Comparison of ENCODE assay signal across 28 cellular contexts in the genomic region with DNA sequence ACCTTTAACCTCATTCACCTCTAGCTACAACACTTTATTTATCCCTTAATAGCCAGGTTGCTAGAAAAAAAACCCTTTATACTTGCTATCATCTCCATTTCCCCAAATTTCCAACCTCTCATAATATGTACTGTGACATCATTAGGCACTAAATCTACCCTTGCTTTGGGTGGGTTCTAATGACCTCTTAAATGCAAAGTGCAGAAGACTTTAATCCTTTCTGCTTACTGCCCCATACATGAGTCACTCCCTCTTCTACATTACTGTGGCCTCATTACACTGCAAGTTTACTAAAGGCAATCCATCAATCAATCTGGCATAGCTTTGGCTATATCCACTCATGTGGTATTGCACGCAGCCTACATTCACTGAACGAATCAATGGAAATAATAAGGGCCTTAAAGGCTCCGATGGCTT.
DNase-seq lines count a peak whose midpoint lies in the region; ATAC-seq and TF ChIP-seq lines count a peak whose summit lies in the region.
"Had no signal": no experiment of that assay in that cellular context is flagged by ENCODE, and none has a peak within 500 bp of the region (broad histone marks: within the 10 kb centered on the region; RNA-seq: fewer than 3 reads in every experiment).

No MANE protein-coding gene starts in this region.

- ATAC-seq in natural killer cell treated with Interleukin-12 subunit alpha and Interleukin-12 subunit beta and Interleukin-15 and Interleukin-18, amount 100 ng/mL, for 72 hours = no peak
- ATAC-seq: GM12878, natural killer cell had no signal

- H3K4me3 Mint-ChIP-seq in natural killer cell treated with Interleukin-12 subunit alpha and Interleukin-12 subunit beta and Interleukin-15 and Interleukin-18, amount 100 ng/mL, for 72 hours = no peak overlapping the region
- H3K4me3 Mint-ChIP-seq: activated CD4-positive, alpha-beta T cell treated with anti-CD3 and anti-CD28 coated beads, Interleukin-2, amount 10 ng/mL, durations not matched to agents 24 days and 14 days; memory B cell; natural killer cell had no signal

- H3K4me3 ChIP-seq in astrocyte of the cerebellum (ENCODE audit: low read depth, low read length) = no peak overlapping the region
- H3K4me3 ChIP-seq in skeletal muscle cell (ENCODE audit: low read depth, low read length) = no peak overlapping the region
- H3K4me3 ChIP-seq: esophagus muscularis mucosa, GM12878, HAP-1, PC-9, suprapubic skin, vagina had no signal

- no peaks in the 10 kb centered on the region for H3K36me3 Mint-ChIP-seq in natural killer cell treated with Interleukin-12 subunit alpha and Interleukin-12 subunit beta and Interleukin-15 and Interleukin-18, amount 100 ng/mL, for 72 hours
- H3K36me3 Mint-ChIP-seq: natural killer cell had no signal

- H3K27ac Mint-ChIP-seq in natural killer cell treated with Interleukin-12 subunit alpha and Interleukin-12 subunit beta and Interleukin-15 and Interleukin-18, amount 100 ng/mL, for 72 hours = no peak overlapping the region
- H3K27ac Mint-ChIP-seq: activated CD4-positive, alpha-beta T cell treated with anti-CD3 and anti-CD28 coated beads, Interleukin-2, amount 10 ng/mL, durations not matched to agents 24 days and 14 days; memory B cell; natural killer cell had no signal

- peak; percentile 24 for DNase-seq in KBM-7
- peak; percentile 10 for DNase-seq in NOMO-1 treated with dmso at 0.1 percent for 144 hours (lab: John Stamatoyannopoulos, UW; ENCODE audit: unreplicated experiment)
- DNase-seq in astrocyte of the cerebellum (ENCODE audit: low read depth) = peak; percentile 22
- peak; percentile 7 for DNase-seq in skeletal muscle cell (ENCODE audit: low read depth)
- no peak for DNase-seq in NCI-H510A treated with DMSO at 0.1 percent for 48 hours (lab: John Stamatoyannopoulos, UW)
- DNase-seq in GM13976 (ENCODE audit: low spot score) = no peak
- no peak for DNase-seq in natural killer cell treated with Interleukin-12 subunit alpha and Interleukin-12 subunit beta and Interleukin-15 and Interleukin-18, amount 100 ng/mL, for 72 hours (ENCODE audit: low spot score)
- DNase-seq: activated CD4-positive, alpha-beta T cell treated with anti-CD3 and anti-CD28 coated beads, Interleukin-2, amount 10 ng/mL, durations not matched to agents 24 days and 14 days; activated gamma-delta T cell treated with Interleukin-2 at 50 U/mL for 16 hours; amniotic stem cell; Caco-2; cerebellar nuclear complex; effector CD8-positive, alpha-beta T cell; hippocampal formation; kidney; natural killer cell; NCI-H187; NCI-H510A; PC-9; posterior cingulate gyrus; stimulated activated CD8-positive, alpha-beta memory T cell treated with anti-CD3 and anti-CD28 coated beads, Interleukin-4, amount 100 ng/mL, for 48 hours; T-helper 9 cell had no signal

- H3K9me3 Mint-ChIP-seq in natural killer cell treated with Interleukin-12 subunit alpha and Interleukin-12 subunit beta and Interleukin-15 and Interleukin-18, amount 100 ng/mL, for 72 hours = no peaks in the 10 kb centered on the region
- H3K9me3 Mint-ChIP-seq: activated CD4-positive, alpha-beta T cell treated with anti-CD3 and anti-CD28 coated beads, Interleukin-2, amount 10 ng/mL, durations not matched to agents 24 days and 14 days; memory B cell; natural killer cell had no signal

- TF ChIP-seq CTCF in astrocyte of the cerebellum (IDR thresholded peaks at IDR 0.05; ENCODE audit: low read depth, low read length, missing control alignments) = no peak
- TF ChIP-seq CTCF in GM13976 (IDR thresholded peaks at IDR 0.05; ENCODE audit: borderline replicate concordance, control extremely low read depth, extremely low read depth, insufficient read depth, missing control alignments) = no peak

- H3K4me1 Mint-ChIP-seq in natural killer cell treated with Interleukin-12 subunit alpha and Interleukin-12 subunit beta and Interleukin-15 and Interleukin-18, amount 100 ng/mL, for 72 hours (ENCODE audit: low read depth in 2 of 2) = peaks cover 0 to 4% of the 10 kb centered on the region in 2 donors
- H3K4me1 Mint-ChIP-seq: activated CD4-positive, alpha-beta T cell treated with anti-CD3 and anti-CD28 coated beads, Interleukin-2, amount 10 ng/mL, durations not matched to agents 24 days and 14 days had no signal

- in situ Hi-C loops in KBM-7 (cut with MboI; ENCODE audit: low pct_unique_long_range_greater_than_20kb, low sequenced_read_pairs) = no loop called here
- in situ Hi-C loops in astrocyte of the cerebellum (cut with HindIII; ENCODE audit: low sequenced_read_pairs) = no loop called here
- in situ Hi-C loops in GM13976 (cut with MboI; ENCODE audit: low sequenced_read_pairs, unreplicated experiment) = no loop called here

- H3K27me3 Mint-ChIP-seq in natural killer cell treated with Interleukin-12 subunit alpha and Interleukin-12 subunit beta and Interleukin-15 and Interleukin-18, amount 100 ng/mL, for 72 hours = no peaks in the 10 kb centered on the region
- H3K27me3 Mint-ChIP-seq: activated CD4-positive, alpha-beta T cell treated with anti-CD3 and anti-CD28 coated beads, Interleukin-2, amount 10 ng/mL, durations not matched to agents 24 days and 14 days; memory B cell had no signal

Comparison
In these comparisons a context has a peak if more than half of its experiments do, and no peak if none do; other contexts are left out.
1. DNase-seq: peak in KBM-7 (single experiment), NOMO-1 treated with dmso at 0.1 percent for 144 hours (single experiment), astrocyte of the cerebellum (single experiment) and skeletal muscle cell (single experiment); none in NCI-H510A treated with DMSO at 0.1 percent for 48 hours (single experiment), GM13976 (single experiment) and natural killer cell treated with Interleukin-12 subunit alpha and Interleukin-12 subunit beta and Interleukin-15 and Interleukin-18, amount 100 ng/mL, for 72 hours (single experiment).